Comparison of ENCODE assay signal across 1 cellular context in genomic region chr2:181454990-181455520, GRCh38.
TF ChIP-seq lines count a peak whose summit lies in the region.

No MANE protein-coding gene starts in this region.

TF ChIP-seq in HepG2, 621 proteins besides CTCF, POLR2A, EP300 and RAD21:
- no peak for TF ChIP-seq SCMH1 (CRISPR knock-in tag; IDR thresholded peaks at IDR 0.05; ENCODE audit: borderline replicate concordance)
- no peak for TF ChIP-seq HCFC1 (IDR thresholded peaks at IDR 0.05; ENCODE audit: low read depth, low read length)
- no peak for TF ChIP-seq GZF1 (CRISPR knock-in tag; IDR thresholded peaks at IDR 0.05)
- TF ChIP-seq ZNF251 (CRISPR knock-in tag; IDR thresholded peaks at IDR 0.05) = no peak
- no peak for TF ChIP-seq ARID4A (CRISPR knock-in tag; IDR thresholded peaks at IDR 0.05; ENCODE audit: borderline replicate concordance)
- no peak for TF ChIP-seq ZNF768 (CRISPR knock-in tag; IDR thresholded peaks at IDR 0.05)
- TF ChIP-seq ARNT (IDR thresholded peaks at IDR 0.05) = no peak
- TF ChIP-seq SIX4 (CRISPR knock-in tag; IDR thresholded peaks at IDR 0.05) = no peak
- no peak for TF ChIP-seq ZNF274 (CRISPR knock-in tag; IDR thresholded peaks at IDR 0.05)
- no peak for TF ChIP-seq ZFP36L1 (CRISPR knock-in tag; IDR thresholded peaks at IDR 0.05)
TF ChIP-seq in HepG2: peak in this region for 0.
